9 cellular contexts compared by ENCODE assay signal in genomic region chr17:6374761-6375312, GRCh38.
DNase-seq lines count a peak whose midpoint lies in the region; ATAC-seq, FAIRE-seq and TF ChIP-seq lines count a peak whose summit lies in the region.
"Had no signal": no experiment of that assay in that cellular context is flagged by ENCODE, and none has a peak within 500 bp of the region (broad histone marks: within the 10 kb centered on the region; RNA-seq: fewer than 3 reads in every experiment).

No MANE protein-coding gene starts in this region.

- H3K4me1 Mint-ChIP-seq in astrocyte (ENCODE audit: low read depth, unreplicated experiment) (peaks cover 18% of the 10 kb centered on the region), nephron (peaks cover 9% of the 10 kb centered on the region)

- CTCF ChIA-PET in A673 (lab: Charles Lee): no interaction called here

- BruUV-seq in A673 (replicated peaks; lab: Mats Ljungman, UMichigan): no TSS peak

- no peaks in the 10 kb centered on the region for H3K79me2 ChIP-seq in astrocyte (ENCODE audit: insufficient read depth, low read length)

- peak overlapping the region; percentile 78 for H3K4me2 ChIP-seq in astrocyte (ENCODE audit: low read length)

- H3K36me3 ChIP-seq in A673 (ENCODE audit: insufficient read depth, low read length, poor library complexity, severe bottlenecking): no peaks in the 10 kb centered on the region
- H3K36me3 ChIP-seq in MG63: no peaks in the 10 kb centered on the region
- H3K36me3 ChIP-seq in astrocyte (ENCODE audit: insufficient read depth, low read length): no peaks in the 10 kb centered on the region
- H3K36me3 ChIP-seq: heart right ventricle had no signal

- intact Hi-C loops in A673 (cut with micrococcal nuclease; ENCODE audit: unreplicated experiment): no loop called here

- H3K27ac Mint-ChIP-seq in astrocyte (ENCODE audit: unreplicated experiment) (peak overlapping the region; percentile 91), nephron (peak overlapping the region in 2 of 3 experiments; percentile 0 to 28)

- H3K27me3 ChIP-seq in A673 (replicated peaks; ENCODE audit: insufficient read depth, low read depth, low read length, poor library complexity) (peaks cover 6% of the 10 kb centered on the region), MG63 (no peaks in the 10 kb centered on the region), astrocyte (ENCODE audit: insufficient read depth, low read length) (peaks cover 6% of the 10 kb centered on the region)

- H3K4me3 ChIP-seq in A673 (ENCODE audit: low read depth, low read length, poor library complexity, severe bottlenecking) (no peak overlapping the region), MG63 (no peak overlapping the region), astrocyte (ENCODE audit: insufficient read depth, low read depth, low read length) (peak overlapping the region; percentile 25)
- H3K4me3 ChIP-seq: heart right ventricle had no signal

- H3K27ac ChIP-seq in A673 (ENCODE audit: low read depth, low read length, poor library complexity, severe bottlenecking) (no peak overlapping the region), astrocyte (ENCODE audit: low read depth, low read length) (peak overlapping the region; percentile 20)

- H3K9ac ChIP-seq in astrocyte (ENCODE audit: low read length): peak overlapping the region; percentile 57

- H4K20me1 ChIP-seq in astrocyte (ENCODE audit: insufficient read depth, low read length): no peaks in the 10 kb centered on the region

- ATAC-seq in HG02840 (IDR thresholded peaks at IDR 0.05; ENCODE audit: low FRiP score, unreplicated experiment) (no peak), GM21381 (IDR thresholded peaks at IDR 0.05; ENCODE audit: unreplicated experiment) (no peak)

- H3K36me3 Mint-ChIP-seq in astrocyte (ENCODE audit: low read depth, unreplicated experiment) (no peaks in the 10 kb centered on the region), nephron (ENCODE audit: low read depth) (no peaks in the 10 kb centered on the region)

- no peak for FAIRE-seq in astrocyte (lab: Jason Lieb, UNC)

- H3K9me3 Mint-ChIP-seq in astrocyte (ENCODE audit: unreplicated experiment): peaks cover 2% of the 10 kb centered on the region
- peaks cover 7% of the 10 kb centered on the region for H3K9me3 Mint-ChIP-seq in nephron

- H3K4me1 ChIP-seq in A673 (ENCODE audit: insufficient read depth, low read length, poor library complexity, severe bottlenecking) (no peaks in the 10 kb centered on the region), astrocyte (ENCODE audit: insufficient read depth, low read length) (peaks cover 12% of the 10 kb centered on the region)

- peak overlapping the region; percentile 64 for H2AFZ ChIP-seq in astrocyte (ENCODE audit: low read depth, low read length)

- H3K9me3 ChIP-seq in A673 (ENCODE audit: low read depth, low read length, poor library complexity, severe bottlenecking) (no peaks in the 10 kb centered on the region), MG63 (no peaks in the 10 kb centered on the region), astrocyte (ENCODE audit: insufficient read depth, low read depth, low read length) (no peaks in the 10 kb centered on the region)

- H3K27me3 Mint-ChIP-seq in astrocyte (ENCODE audit: low read depth, unreplicated experiment): peaks cover 2% of the 10 kb centered on the region
- H3K27me3 Mint-ChIP-seq in nephron (ENCODE audit: low read depth): peaks cover 21% of the 10 kb centered on the region

- POLR2A ChIA-PET in A673 (lab: Charles Lee; ENCODE audit: low non-redundant PET): no interaction called here

- peak; percentile 46 for DNase-seq in A673 (ENCODE audit: low spot score)
- DNase-seq in MG63: peak; percentile 45
- DNase-seq in astrocyte (ENCODE audit: low read depth): peak; percentile 84
- DNase-seq in globus pallidus (ENCODE audit: low spot score): no peak
- no peak for DNase-seq in D341Med (ENCODE audit: low spot score)
- DNase-seq: heart right ventricle had no signal

- H3K4me3 Mint-ChIP-seq in astrocyte (ENCODE audit: unreplicated experiment): peak overlapping the region; percentile 69
- H3K4me3 Mint-ChIP-seq in nephron: peak overlapping the region in 2 of 3 experiments; percentile 51 to 55

- TF ChIP-seq CTCF in A673 (conservative IDR thresholded peaks at IDR 0.05; ENCODE audit: low read depth, low read length) (no peak), astrocyte (IDR thresholded peaks at IDR 0.05; ENCODE audit: insufficient read depth, low read depth, low read length) (no peak), nephron (IDR thresholded peaks at IDR 0.05; ENCODE audit: unreplicated experiment in 3 of 3) (no peak)

Comparison
In these comparisons a context has a peak if more than half of its experiments do, and no peak if none do; other contexts are left out.
1. DNase-seq: peak in A673 (single experiment), MG63 (single experiment) and astrocyte (single experiment); none in globus pallidus (single experiment) and D341Med (single experiment).